Comparison of ENCODE assay signal across 18 cellular contexts in genomic region chr2:117931978-117932377, GRCh38.
DNase-seq lines count a peak whose midpoint lies in the region; ATAC-seq, FAIRE-seq and TF ChIP-seq lines count a peak whose summit lies in the region.
"Had no signal": no experiment of that assay in that cellular context is flagged by ENCODE, and none has a peak within 500 bp of the region (broad histone marks: within the 10 kb centered on the region; RNA-seq: fewer than 3 reads in every experiment).

No MANE protein-coding gene starts in this region.

- H3K4me1 Mint-ChIP-seq in memory B cell (no peaks in the 10 kb centered on the region), progenitor cell of endocrine pancreas (ENCODE audit: low read depth) (no peaks in the 10 kb centered on the region)

- 87 to 93% methylated on average over 7 of the region's 7 CpGs for WGBS in heart right ventricle, 2 donors

- no peak for TF ChIP-seq POLR2A in endothelial cell of umbilical vein (IDR thresholded peaks at IDR 0.05; ENCODE audit: low read depth, low read length)

- peaks cover 81% of the 10 kb centered on the region for H3K36me3 Mint-ChIP-seq in memory B cell
- peaks cover 51% of the 10 kb centered on the region for H3K36me3 Mint-ChIP-seq in progenitor cell of endocrine pancreas (ENCODE audit: insufficient read depth)

- DNase-seq in dermis blood vessel endothelial cell = peak; percentile 61
- DNase-seq in endothelial cell of umbilical vein (ENCODE audit: low read depth, low spot score) = peak; percentile 17
- no peak for DNase-seq in memory B cell (ENCODE audit: low spot score in 2 of 2)
- no peak for DNase-seq in progenitor cell of endocrine pancreas (ENCODE audit: low spot score, unreplicated experiment)
- DNase-seq in activated naive CD4-positive, alpha-beta T cell (lab: John Stamatoyannopoulos, UW) = no peak
- no peak for DNase-seq in NCI-H128 (lab: John Stamatoyannopoulos, UW; ENCODE audit: unreplicated experiment)
- DNase-seq in heart right ventricle = no peak
- DNase-seq: BE2C, DMS79, GM23248 had no signal

- H3K4me3 ChIP-seq in endothelial cell of umbilical vein (replicated peaks in 1 of 3; ENCODE audit: insufficient read depth in 1 of 3, low read depth in 1 of 3, low read length in 3 of 3) (no peak overlapping the region), heart right ventricle (no peak overlapping the region)
- H3K4me3 ChIP-seq: A549, GM12878, GM23248 had no signal

- H3K9me3 ChIP-seq in endothelial cell of umbilical vein (replicated peaks; ENCODE audit: control insufficient read depth, insufficient read depth, low read length) = no peaks in the 10 kb centered on the region
- peaks cover 0 to 18% (median 0%) of the 10 kb centered on the region in 11 donors for H3K9me3 ChIP-seq in heart right ventricle
- H3K9me3 ChIP-seq: A549, BE2C had no signal

- H4K20me1 ChIP-seq in endothelial cell of umbilical vein (replicated peaks; ENCODE audit: control insufficient read depth, extremely low read depth, insufficient read depth, low read length) = no peaks in the 10 kb centered on the region

- H3K4me3 Mint-ChIP-seq in memory B cell = no peak overlapping the region
- H3K4me3 Mint-ChIP-seq in progenitor cell of endocrine pancreas (ENCODE audit: low read depth) = no peak overlapping the region
- H3K4me3 Mint-ChIP-seq: CD4-positive, alpha-beta memory T cell had no signal

- POLR2A ChIA-PET in endothelial cell of umbilical vein (lab: Charles Lee) = no interaction called here

- H3K9ac ChIP-seq in endothelial cell of umbilical vein (replicated peaks; ENCODE audit: extremely low read depth, insufficient read depth, low read length) = no peak overlapping the region
- H3K9ac ChIP-seq: GM23248 had no signal

- TF ChIP-seq CTCF in endothelial cell of umbilical vein (IDR thresholded peaks at IDR 0.05; ENCODE audit: extremely low read depth in 1 of 2, insufficient read depth in 1 of 2, low read depth in 1 of 2, low read length in 2 of 2) (no peak), progenitor cell of endocrine pancreas (IDR thresholded peaks at IDR 0.05; ENCODE audit: unreplicated experiment) (no peak), heart right ventricle (IDR thresholded peaks at IDR 0.05) (no peak)

- dilution Hi-C loops in endothelial cell of umbilical vein (cut with MboI; ENCODE audit: extremely low pct_ligation_motif_present, low sequenced_read_pairs) = no loop called here

- H3K27me3 Mint-ChIP-seq in memory B cell (no peaks in the 10 kb centered on the region), progenitor cell of endocrine pancreas (no peaks in the 10 kb centered on the region)
- H3K27me3 Mint-ChIP-seq: CD4-positive, alpha-beta memory T cell had no signal

- peaks cover 4% of the 10 kb centered on the region for H3K9me3 Mint-ChIP-seq in memory B cell
- peaks cover 3% of the 10 kb centered on the region for H3K9me3 Mint-ChIP-seq in progenitor cell of endocrine pancreas (ENCODE audit: low read depth)

- no peak overlapping the region for H2AFZ ChIP-seq in endothelial cell of umbilical vein (ENCODE audit: low read depth, low read length)
- H2AFZ ChIP-seq: GM23248 had no signal

- H3K27ac Mint-ChIP-seq in memory B cell = peak overlapping the region; percentile 51
- peak overlapping the region; percentile 3 for H3K27ac Mint-ChIP-seq in progenitor cell of endocrine pancreas

- H3K27me3 ChIP-seq in endothelial cell of umbilical vein (ENCODE audit: control insufficient read depth in 2 of 2, insufficient read depth in 2 of 2, low read length in 2 of 2) (no peaks in the 10 kb centered on the region), heart right ventricle (no peaks in the 10 kb centered on the region)
- H3K27me3 ChIP-seq: BE2C had no signal

- H3K27ac ChIP-seq in endothelial cell of umbilical vein (ENCODE audit: insufficient read depth, low read depth, low read length) (no peak overlapping the region), heart right ventricle (peak overlapping the region in 1 of 10 donors; percentile 22)
- H3K27ac ChIP-seq: A549, C4-2B, GM23248, HL-60 had no signal

- ATAC-seq in memory B cell (ENCODE audit: low read depth) (no peak), heart right ventricle (no peak)
- ATAC-seq: A549, GM12878, HCT116 had no signal

- intact Hi-C loops in endothelial cell of umbilical vein (cut with micrococcal nuclease) (no loop called here), heart right ventricle (cut with DNase I) (loop anchor here in 2 of 10 donors (10.0 kb wide), 1 partner anchor 97 kb away; no protein-coding TSS in a partner anchor)

- H3K4me1 ChIP-seq in endothelial cell of umbilical vein (ENCODE audit: control insufficient read depth, extremely low read depth, insufficient read depth, low read length) = peaks cover 4% of the 10 kb centered on the region
- H3K4me1 ChIP-seq in heart right ventricle = peaks cover 0 to 24% (median 8%) of the 10 kb centered on the region in 9 donors
- H3K4me1 ChIP-seq: A549, BE2C had no signal

- peak; percentile 31 for FAIRE-seq in endothelial cell of umbilical vein (lab: Jason Lieb, UNC)
- FAIRE-seq: A549, GM12878, GM18507, H54 had no signal

- H3K9me1 ChIP-seq in endothelial cell of umbilical vein (replicated peaks; ENCODE audit: control insufficient read depth, extremely low read depth, insufficient read depth, low read length) = no peaks in the 10 kb centered on the region

- CTCF ChIA-PET in endothelial cell of umbilical vein (lab: Charles Lee) = interaction anchor here (1.0 to 3.2 kb wide), 3 partner anchors 58 to 96 kb away, joined by 4 to 15 read pairs (median 4); no protein-coding TSS in a partner anchor

- H3K4me2 ChIP-seq in endothelial cell of umbilical vein (ENCODE audit: insufficient read depth, low read length) = no peak overlapping the region
- H3K4me2 ChIP-seq: A549 had no signal

- no TSS peak for BruUV-seq in endothelial cell of umbilical vein (replicated peaks; lab: Mats Ljungman, UMichigan)

- no peaks in the 10 kb centered on the region for H3K79me2 ChIP-seq in endothelial cell of umbilical vein (ENCODE audit: control insufficient read depth, insufficient read depth, low read length)

- H3K36me3 ChIP-seq in endothelial cell of umbilical vein (ENCODE audit: control insufficient read depth in 2 of 2, extremely low read depth in 1 of 2, insufficient read depth in 2 of 2, low read length in 2 of 2) (peaks cover 20 to 21% of the 10 kb centered on the region in 2 experiments), heart right ventricle (peaks cover 2 to 100% (median 60%) of the 10 kb centered on the region in 9 donors)
- H3K36me3 ChIP-seq: BE2C had no signal

TF ChIP-seq in endothelial cell of umbilical vein, 7 proteins besides CTCF, POLR2A, EP300 and RAD21:
- no peak for TF ChIP-seq EZH2 (IDR thresholded peaks at IDR 0.05; ENCODE audit: borderline replicate concordance, low read depth, low read length, severe bottlenecking)
TF ChIP-seq in endothelial cell of umbilical vein: peak in this region for 0.

Comparison
In these comparisons a context has a peak if more than half of its experiments do, and no peak if none do; other contexts are left out.
1. DNase-seq: peak in dermis blood vessel endothelial cell (single experiment) and endothelial cell of umbilical vein (single experiment); none in memory B cell (0 of 2), progenitor cell of endocrine pancreas (single experiment), activated naive CD4-positive, alpha-beta T cell (0 of 4), NCI-H128 (single experiment) and heart right ventricle (0 of 2).